Comparison of ENCODE assay signal across 15 cellular contexts in genomic region chr3:27675287-27675686, GRCh38. TPM values are rescaled to one million over a fixed set of nuclear protein-coding genes. Genes with fewer than 3 reads are reported as not detected.
DNase-seq lines count a peak whose midpoint lies in the region; ATAC-seq lines count a peak whose summit lies in the region.
"Had no signal": no experiment of that assay in that cellular context is flagged by ENCODE, and none has a peak within 500 bp of the region (broad histone marks: within the 10 kb centered on the region; RNA-seq: fewer than 3 reads in every experiment).

No MANE protein-coding gene starts in this region.

- H3K36me3 Mint-ChIP-seq in stimulated activated effector memory CD8-positive, alpha-beta T cell treated with anti-CD3 and anti-CD28 coated beads, Interleukin-12 subunit alpha, Interleukin-12 subunit beta, amount 100 ng/mL, for 72 hours: no peaks in the 10 kb centered on the region
- H3K36me3 Mint-ChIP-seq: CD14-positive monocyte, naive B cell had no signal

- no peaks in the 10 kb centered on the region for H3K4me1 ChIP-seq in Karpas-422 (ENCODE audit: low read length)
- H3K4me1 ChIP-seq: colonic mucosa had no signal

- ATAC-seq in GM18867 (IDR thresholded peaks at IDR 0.05; ENCODE audit: unreplicated experiment): no peak
- no peak for ATAC-seq in stimulated activated effector memory CD8-positive, alpha-beta T cell treated with anti-CD3 and anti-CD28 coated beads, Interleukin-12 subunit alpha, Interleukin-12 subunit beta, amount 100 ng/mL, for 72 hours
- ATAC-seq: activated CD8-positive, alpha-beta T cell treated with anti-CD3 and anti-CD28 coated beads for 36 hours had no signal

- no peak overlapping the region for H3K9ac ChIP-seq in Karpas-422 (ENCODE audit: low read length)

- no peaks in the 10 kb centered on the region for H3K9me2 ChIP-seq in Karpas-422 (replicated peaks; ENCODE audit: insufficient read depth, low read length)

- no peaks in the 10 kb centered on the region for H3K4me1 Mint-ChIP-seq in stimulated activated effector memory CD8-positive, alpha-beta T cell treated with anti-CD3 and anti-CD28 coated beads, Interleukin-12 subunit alpha, Interleukin-12 subunit beta, amount 100 ng/mL, for 72 hours

- no peaks in the 10 kb centered on the region for H3K79me2 ChIP-seq in Karpas-422 (ENCODE audit: low read length)

- no peaks in the 10 kb centered on the region for H3K9me3 ChIP-seq in Karpas-422 (ENCODE audit: low read length)
- H3K9me3 ChIP-seq: colonic mucosa had no signal

- H3K27me3 ChIP-seq in Karpas-422 (ENCODE audit: low read length): no peaks in the 10 kb centered on the region
- H3K27me3 ChIP-seq: colonic mucosa had no signal

- no peaks in the 10 kb centered on the region for H3K36me3 ChIP-seq in Karpas-422 (ENCODE audit: insufficient read depth, low read length)
- H3K36me3 ChIP-seq: colonic mucosa had no signal

- H4K20me1 ChIP-seq in Karpas-422 (ENCODE audit: insufficient read depth, low read depth, low read length): no peaks in the 10 kb centered on the region

- no peak overlapping the region for H3K4me3 Mint-ChIP-seq in stimulated activated effector memory CD8-positive, alpha-beta T cell treated with anti-CD3 and anti-CD28 coated beads, Interleukin-12 subunit alpha, Interleukin-12 subunit beta, amount 100 ng/mL, for 72 hours
- H3K4me3 Mint-ChIP-seq: activated CD8-positive, alpha-beta T cell treated with anti-CD3 and anti-CD28 coated beads for 36 hours; activated naive CD4-positive, alpha-beta T cell treated with anti-CD3 and anti-CD28 coated beads for 36 hours; CD14-positive monocyte; naive B cell had no signal

- no peaks in the 10 kb centered on the region for H3K9me3 Mint-ChIP-seq in stimulated activated effector memory CD8-positive, alpha-beta T cell treated with anti-CD3 and anti-CD28 coated beads, Interleukin-12 subunit alpha, Interleukin-12 subunit beta, amount 100 ng/mL, for 72 hours
- H3K9me3 Mint-ChIP-seq: activated CD8-positive, alpha-beta T cell treated with anti-CD3 and anti-CD28 coated beads for 36 hours; activated naive CD4-positive, alpha-beta T cell treated with anti-CD3 and anti-CD28 coated beads for 36 hours; IgD-negative memory B cell had no signal

- no peak overlapping the region for H3K4me3 ChIP-seq in Karpas-422 (ENCODE audit: low read length)
- H3K4me3 ChIP-seq: colonic mucosa had no signal

- no peak overlapping the region for H2AFZ ChIP-seq in Karpas-422 (ENCODE audit: low read length)

- no peak overlapping the region for H3K4me2 ChIP-seq in Karpas-422 (ENCODE audit: low read depth, low read length, poor library complexity, severe bottlenecking)

- no peak overlapping the region for H3K27ac Mint-ChIP-seq in stimulated activated effector memory CD8-positive, alpha-beta T cell treated with anti-CD3 and anti-CD28 coated beads, Interleukin-12 subunit alpha, Interleukin-12 subunit beta, amount 100 ng/mL, for 72 hours
- H3K27ac Mint-ChIP-seq: activated CD8-positive, alpha-beta T cell treated with anti-CD3 and anti-CD28 coated beads for 36 hours; activated naive CD4-positive, alpha-beta T cell treated with anti-CD3 and anti-CD28 coated beads for 36 hours; CD14-positive monocyte; naive B cell had no signal

- H3K27ac ChIP-seq in Karpas-422 (ENCODE audit: low read length): no peak overlapping the region
- H3K27ac ChIP-seq: colonic mucosa had no signal

- DNase-seq in DMS79 treated with DMSO at 0.1 percent for 48 hours (lab: John Stamatoyannopoulos, UW) (peak; percentile 36), NCI-H1105 (lab: John Stamatoyannopoulos, UW) (peak; percentile 46), astrocyte of the hippocampus (ENCODE audit: low read depth, low spot score) (peak; percentile 92), foreskin melanocyte (peak; percentile 37), Karpas-422 (no peak), D341Med (ENCODE audit: low spot score) (no peak)
- DNase-seq in stimulated activated effector memory CD8-positive, alpha-beta T cell treated with anti-CD3 and anti-CD28 coated beads, Interleukin-12 subunit alpha, Interleukin-12 subunit beta, amount 100 ng/mL, for 72 hours (ENCODE audit: low spot score in 2 of 2): no peak
- DNase-seq: activated CD8-positive, alpha-beta T cell treated with anti-CD3 and anti-CD28 coated beads for 36 hours; activated naive CD4-positive, alpha-beta T cell treated with anti-CD3 and anti-CD28 coated beads for 36 hours; colonic mucosa; naive B cell; NCI-H2227 treated with DMSO at 0.1 percent for 48 hours had no signal

RNA-seq across cellular contexts. Expression of gene EOMES, which starts 46.8 kb away (rescaled TPM):
- 0.54 and 0.60 TPM in 2 replicates for total RNA-seq in Karpas-422 (2014; rRNA removed; shearing (Covaris generic); ENCODE audit: low replicate concordance)

Comparison
In these comparisons a context has a peak if more than half of its experiments do, and no peak if none do; other contexts are left out.
1. DNase-seq: peak in DMS79 treated with DMSO at 0.1 percent for 48 hours (single experiment), NCI-H1105 (single experiment), astrocyte of the hippocampus (single experiment) and foreskin melanocyte (single experiment); none in Karpas-422 (single experiment), D341Med (single experiment) and stimulated activated effector memory CD8-positive, alpha-beta T cell treated with anti-CD3 and anti-CD28 coated beads, Interleukin-12 subunit alpha, Interleukin-12 subunit beta, amount 100 ng/mL, for 72 hours (0 of 2).